Comparison of ENCODE assay signal across 15 cellular contexts in genomic region chr14:73738518-73739173, GRCh38. TPM values are rescaled to one million over a fixed set of nuclear protein-coding genes. Genes with fewer than 3 reads are reported as not detected.
DNase-seq lines count a peak whose midpoint lies in the region; ATAC-seq, FAIRE-seq and TF ChIP-seq lines count a peak whose summit lies in the region.
"Had no signal": no experiment of that assay in that cellular context is flagged by ENCODE, and none has a peak within 500 bp of the region (broad histone marks: within the 10 kb centered on the region; RNA-seq: fewer than 3 reads in every experiment).

No MANE protein-coding gene starts in this region.

- H3K4me3 Mint-ChIP-seq in naive thymus-derived CD8-positive, alpha-beta T cell = peak overlapping the region in 3 of 10 donors; percentile 4 to 33 (median 10)
- H3K4me3 Mint-ChIP-seq: activated T-helper 1 cell treated with anti-CD3 and anti-CD28 coated beads, Interleukin-12 subunit alpha, Interleukin-12 subunit beta, Interleukin-2, Interleukin-4 antibody, amounts not matched to agents 30 ng/mL and 10 ng/mL and 1 ng/mL, durations not matched to agents 14 hours and 24 hours and 36 hours; endodermal cell had no signal

- no TSS peak for BruUV-seq in GM12878 (replicated peaks; lab: Mats Ljungman, UMichigan)

- H3K4me3 ChIP-seq in GM12878 (no peak overlapping the region), uterus (no peak overlapping the region)
- H3K4me3 ChIP-seq: cardiac muscle cell, Peyer's patch had no signal

- H3K4me2 ChIP-seq in GM12878 (ENCODE audit: control insufficient read depth, insufficient read depth) = no peak overlapping the region

- DNase-seq in Right ventricle myocardium superior = peak; percentile 47
- DNase-seq in cardiac septum (ENCODE audit: low spot score) = no peak
- no peak for DNase-seq in GM12878 (ENCODE audit: low read depth, low spot score)
- peak in 1 of 10 donors; percentile 34 for DNase-seq in naive thymus-derived CD8-positive, alpha-beta T cell
- no peak for DNase-seq in uterus
- no peak for DNase-seq in SHP77 (lab: John Stamatoyannopoulos, UW)
- no peak for DNase-seq in ureter (ENCODE audit: low spot score)
- no peak for DNase-seq in ecto neural progenitor cell (ENCODE audit: low spot score)
- DNase-seq: EL; endodermal cell; Peyer's patch; stimulated activated CD4-positive, alpha-beta T cell treated with anti-CD3 and anti-CD28 coated beads, Interleukin-4, amount 100 ng/mL, for 4 hours; stimulated activated CD8-positive, alpha-beta memory T cell treated with anti-CD3 and anti-CD28 coated beads, Interleukin-4, amount 100 ng/mL, for 48 hours had no signal

- H2AFZ ChIP-seq in GM12878 (ENCODE audit: control insufficient read depth, low read depth, low read length) = no peak overlapping the region

- in situ Hi-C loops in GM12878 (cut with MboI) = loop anchor here (25.0 kb wide), 1 partner anchor 299 kb away; no protein-coding TSS in a partner anchor

- ATAC-seq in Right ventricle myocardium superior (ENCODE audit: poor library complexity) = no peak
- no peak for ATAC-seq in GM12878
- ATAC-seq in naive thymus-derived CD8-positive, alpha-beta T cell = no peak

- H3K9me3 ChIP-seq in GM12878 (replicated peaks; ENCODE audit: control insufficient read depth, insufficient read depth, low read length) (no peaks in the 10 kb centered on the region), uterus (no peaks in the 10 kb centered on the region)
- H3K9me3 ChIP-seq: Peyer's patch had no signal

- RAD21 ChIA-PET in GM12878 (lab: Charles Lee; ENCODE audit: unreplicated experiment) = no interaction called here

- peaks cover 0 to 54% (median 2%) of the 10 kb centered on the region in 3 donors for H3K36me3 Mint-ChIP-seq in naive thymus-derived CD8-positive, alpha-beta T cell

- H3K27ac ChIP-seq in GM12878 (ENCODE audit: control insufficient read depth, insufficient read depth) (no peak overlapping the region), uterus (peak overlapping the region; percentile 89 to 92)
- H3K27ac ChIP-seq: cardiac muscle cell had no signal

- CTCF ChIA-PET in GM12878 (lab: Yijun Ruan, JAX) = interaction anchor here (1.5 to 1.6 kb wide), 2 partner anchors 9 to 10 kb away, joined by 3 to 7 read pairs; no protein-coding TSS in a partner anchor

- TF ChIP-seq POLR2A in GM12878 (IDR thresholded peaks at IDR 0.05; ENCODE audit: low read depth, low read length) (peak; percentile 68), uterus (IDR thresholded peaks at IDR 0.05) (no peak)

- SMC1A ChIA-PET in GM12878 (lab: Charles Lee; ENCODE audit: uncharacterized antibody, unreplicated experiment) = no interaction called here

- peaks cover 28% of the 10 kb centered on the region for H3K4me1 ChIP-seq in GM12878 (ENCODE audit: control insufficient read depth, insufficient read depth, low read length)
- peaks cover 31 to 43% of the 10 kb centered on the region in 2 donors for H3K4me1 ChIP-seq in uterus

- peaks cover 13% of the 10 kb centered on the region for H4K20me1 ChIP-seq in GM12878 (ENCODE audit: control insufficient read depth, insufficient read depth)

- no peak for TF ChIP-seq EP300 in GM12878 (IDR thresholded peaks at IDR 0.05; ENCODE audit: borderline replicate concordance in 1 of 2, control insufficient read depth in 1 of 2, low read depth in 2 of 2, low read length in 2 of 2)

- intact Hi-C loops in Right ventricle myocardium superior (cut with DNase I) = no loop called here
- intact Hi-C loops in cardiac septum (cut with DNase I) = no loop called here
- intact Hi-C loops in GM12878 (cut with micrococcal nuclease; ENCODE audit: unreplicated experiment) = no loop called here
- intact Hi-C loops in uterus (cut with DNase I; ENCODE audit: low total_unique reads) = no loop called here

- H3K27ac Mint-ChIP-seq in naive thymus-derived CD8-positive, alpha-beta T cell = peak overlapping the region in 9 of 10 donors; percentile 31 to 97 (median 74)
- H3K27ac Mint-ChIP-seq: activated T-helper 1 cell treated with anti-CD3 and anti-CD28 coated beads, Interleukin-12 subunit alpha, Interleukin-12 subunit beta, Interleukin-2, Interleukin-4 antibody, amounts not matched to agents 30 ng/mL and 10 ng/mL and 1 ng/mL, durations not matched to agents 14 hours and 24 hours and 36 hours; endodermal cell had no signal

- WGBS in GM12878 (ENCODE audit: insufficient coverage, insufficient replicate concordance, low lambda C conversion rate, missing lambda C conversion rate) = 98% methylated on average over 20 of the region's 22 CpGs

- no peak overlapping the region for H3K9ac ChIP-seq in GM12878 (ENCODE audit: control insufficient read depth, insufficient read depth, low read length)

- H3K36me3 ChIP-seq in GM12878 (ENCODE audit: control insufficient read depth in 2 of 2, insufficient read depth in 2 of 2, low read length in 1 of 2) (peaks cover 38 to 44% of the 10 kb centered on the region in 2 experiments), uterus (no peaks in the 10 kb centered on the region)

- H3K27me3 ChIP-seq in GM12878 (replicated peaks in 1 of 2; ENCODE audit: control insufficient read depth in 2 of 2, insufficient read depth in 2 of 2, low read length in 1 of 2) = no peaks in the 10 kb centered on the region
- H3K27me3 ChIP-seq in uterus = no peaks in the 10 kb centered on the region
- H3K27me3 ChIP-seq: cardiac muscle cell, Peyer's patch had no signal

- POLR2A ChIA-PET in GM12878 (lab: Charles Lee) = interaction anchor here (0.5 kb wide), 1 partner anchor 48 kb away, joined by 3 read pairs; no protein-coding TSS in a partner anchor
- POLR2A ChIA-PET in naive thymus-derived CD8-positive, alpha-beta T cell (lab: Charles Lee) = interaction anchor here (0.6 to 10.9 kb wide), 4 partner anchors 10 to 48 kb away, joined by 3 to 330 read pairs (median 54); a partner anchor contains a TSS

- no peak for TF ChIP-seq RAD21 in GM12878 (IDR thresholded peaks at IDR 0.05; ENCODE audit: insufficient read depth, low read depth, low read length)

- FAIRE-seq in GM12878 (lab: Jason Lieb, UNC) = no peak

- H3K27me3 Mint-ChIP-seq in naive thymus-derived CD8-positive, alpha-beta T cell = no peaks in the 10 kb centered on the region

- H3K79me2 ChIP-seq in GM12878 (ENCODE audit: control insufficient read depth, insufficient read depth, low read length) = peaks cover 55% of the 10 kb centered on the region

- peaks cover 27 to 66% (median 44%) of the 10 kb centered on the region in 4 donors for H3K4me1 Mint-ChIP-seq in naive thymus-derived CD8-positive, alpha-beta T cell

- H3K9me3 Mint-ChIP-seq in naive thymus-derived CD8-positive, alpha-beta T cell = peaks cover 0 to 1% (median 0%) of the 10 kb centered on the region in 9 donors
- H3K9me3 Mint-ChIP-seq: activated T-helper 1 cell treated with anti-CD3 and anti-CD28 coated beads, Interleukin-12 subunit alpha, Interleukin-12 subunit beta, Interleukin-2, Interleukin-4 antibody, amounts not matched to agents 30 ng/mL and 10 ng/mL and 1 ng/mL, durations not matched to agents 14 hours and 24 hours and 36 hours; endodermal cell had no signal

- no peak for TF ChIP-seq CTCF in GM12878 (IDR thresholded peaks at IDR 0.05 in 2 of 3, conservative IDR thresholded peaks at IDR 0.05 in 1 of 3; ENCODE audit: control insufficient read depth in 2 of 3, extremely low read depth in 1 of 3, insufficient read depth in 1 of 3, low read depth in 3 of 3, low read length in 3 of 3)
- TF ChIP-seq CTCF in uterus (IDR thresholded peaks at IDR 0.05) = no peak

TF ChIP-seq in GM12878, 131 proteins besides CTCF, POLR2A, EP300 and RAD21 (continues in another document):
- TF ChIP-seq KDM1A (IDR thresholded peaks at IDR 0.05; ENCODE audit: borderline replicate concordance) = no peak

RNA-seq across cellular contexts. Expression of gene PNMA1, which starts 24.5 kb away (rescaled TPM):
- 12.9 TPM for total RNA-seq in Right ventricle myocardium superior
- 45.9 TPM for total RNA-seq in cardiac septum
- total RNA-seq in GM12878 (2013; cell fraction: nucleolus; rRNA removed) = 8.8 and 10.1 TPM in 2 replicates
- total RNA-seq in GM12878 (2014; rRNA removed) = 3.8 and 4.0 TPM in 2 replicates
- 6.8 TPM in 2 replicates for total RNA-seq in GM12878 (2014; rRNA removed; fragmentation: Illumina TruSeq; extraction: Trizol)
- total RNA-seq in GM12878 (2021) = 22.4 and 24.0 TPM in 2 replicates
- 7.3 TPM for polyA plus RNA-seq in GM12878 (2011; ENCODE audit: low read depth)
- polyA plus RNA-seq in GM12878 (2011; rRNA removed) = 7.8 and 9.7 TPM in 2 replicates
- 7.1 and 7.2 TPM in 2 replicates for polyA plus RNA-seq in GM12878 (2011; cell fraction: cytosol; rRNA removed)
- 7.9 and 9.2 TPM in 2 replicates for polyA plus RNA-seq in GM12878 (2011; cell fraction: nucleus; rRNA removed)
- 9.3 and 11.6 TPM in 2 replicates for polyA plus RNA-seq in GM12878 (2012)
- polyA plus RNA-seq in GM12878 (2014; fragmentation: Illumina TruSeq; extraction: Trizol) = 14.0 and 14.4 TPM in 2 replicates
- polyA plus RNA-seq in GM12878 (2014; fragmentation: Nextera tagmentation; extraction: Ambion mirVana) = 1 to 10 TPM; 1.8 to 6.5 TPM
- 14.4 and 15.3 TPM in 2 replicates for polyA plus RNA-seq in GM12878 (2014; rRNA removed)
- polyA plus RNA-seq in GM12878 (2016; fragmentation: Nextera tagmentation; extraction: Ambion mirVana) = 10 to 100 TPM; 35.0 to 39.3 TPM
- 5.3 and 7.1 TPM in 2 replicates for polyA minus RNA-seq in GM12878 (2011; rRNA and poly(A)+ RNA removed)
- polyA minus RNA-seq in GM12878 (2011; cell fraction: cytosol; rRNA and poly(A)+ RNA removed) = 3.3 and 3.7 TPM in 2 replicates
- polyA minus RNA-seq in GM12878 (2011; cell fraction: nucleus; rRNA and poly(A)+ RNA removed) = 3.6 and 4.6 TPM in 2 replicates
- total RNA-seq in naive thymus-derived CD8-positive, alpha-beta T cell = 10 to 100 TPM; 40.0 to 43.4 TPM
- polyA plus RNA-seq in naive thymus-derived CD8-positive, alpha-beta T cell = 10 to 100 TPM; 31.6 to 37.2 (median 37.2) TPM
- 10 to 100 TPM; 12.6 to 58.0 (median 39.4) TPM for total RNA-seq in uterus
- 33.8 TPM for total RNA-seq in ureter
